Comparison of ENCODE assay signal across 1 cellular context in the genomic region with DNA sequence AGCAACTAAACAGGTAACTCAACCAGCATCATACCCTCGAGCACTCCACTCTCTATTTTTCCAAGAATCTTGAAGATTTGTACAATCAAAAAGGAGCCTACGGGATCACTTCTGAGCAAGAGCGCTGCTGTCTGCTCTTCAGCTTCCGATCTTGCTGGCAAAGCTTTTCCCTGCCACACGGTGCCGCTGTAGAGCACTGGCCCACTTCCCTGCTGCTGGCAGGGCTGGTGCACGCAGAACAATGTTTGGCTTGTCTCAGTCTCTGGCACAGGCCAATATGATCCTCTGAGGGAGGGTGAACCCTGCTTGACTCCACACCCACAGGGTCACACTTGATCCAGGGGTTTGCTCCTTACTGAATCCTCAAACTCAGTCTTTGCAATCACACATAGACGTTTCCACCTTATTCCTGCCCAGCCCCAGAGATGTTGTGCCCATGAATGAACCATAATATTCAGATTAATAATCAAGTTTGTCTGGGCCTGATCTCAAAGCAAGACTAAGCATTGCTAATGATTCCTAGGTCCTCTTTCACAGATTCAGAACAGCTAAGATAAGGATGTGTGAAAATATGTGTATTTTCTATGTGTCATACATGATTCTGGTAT.
TF ChIP-seq lines count a peak whose summit lies in the region.

No MANE protein-coding gene starts in this region.

TF ChIP-seq in WTC11, 78 proteins besides CTCF, POLR2A, EP300 and RAD21 (continued from another document):
- TF ChIP-seq, protein P1, sequence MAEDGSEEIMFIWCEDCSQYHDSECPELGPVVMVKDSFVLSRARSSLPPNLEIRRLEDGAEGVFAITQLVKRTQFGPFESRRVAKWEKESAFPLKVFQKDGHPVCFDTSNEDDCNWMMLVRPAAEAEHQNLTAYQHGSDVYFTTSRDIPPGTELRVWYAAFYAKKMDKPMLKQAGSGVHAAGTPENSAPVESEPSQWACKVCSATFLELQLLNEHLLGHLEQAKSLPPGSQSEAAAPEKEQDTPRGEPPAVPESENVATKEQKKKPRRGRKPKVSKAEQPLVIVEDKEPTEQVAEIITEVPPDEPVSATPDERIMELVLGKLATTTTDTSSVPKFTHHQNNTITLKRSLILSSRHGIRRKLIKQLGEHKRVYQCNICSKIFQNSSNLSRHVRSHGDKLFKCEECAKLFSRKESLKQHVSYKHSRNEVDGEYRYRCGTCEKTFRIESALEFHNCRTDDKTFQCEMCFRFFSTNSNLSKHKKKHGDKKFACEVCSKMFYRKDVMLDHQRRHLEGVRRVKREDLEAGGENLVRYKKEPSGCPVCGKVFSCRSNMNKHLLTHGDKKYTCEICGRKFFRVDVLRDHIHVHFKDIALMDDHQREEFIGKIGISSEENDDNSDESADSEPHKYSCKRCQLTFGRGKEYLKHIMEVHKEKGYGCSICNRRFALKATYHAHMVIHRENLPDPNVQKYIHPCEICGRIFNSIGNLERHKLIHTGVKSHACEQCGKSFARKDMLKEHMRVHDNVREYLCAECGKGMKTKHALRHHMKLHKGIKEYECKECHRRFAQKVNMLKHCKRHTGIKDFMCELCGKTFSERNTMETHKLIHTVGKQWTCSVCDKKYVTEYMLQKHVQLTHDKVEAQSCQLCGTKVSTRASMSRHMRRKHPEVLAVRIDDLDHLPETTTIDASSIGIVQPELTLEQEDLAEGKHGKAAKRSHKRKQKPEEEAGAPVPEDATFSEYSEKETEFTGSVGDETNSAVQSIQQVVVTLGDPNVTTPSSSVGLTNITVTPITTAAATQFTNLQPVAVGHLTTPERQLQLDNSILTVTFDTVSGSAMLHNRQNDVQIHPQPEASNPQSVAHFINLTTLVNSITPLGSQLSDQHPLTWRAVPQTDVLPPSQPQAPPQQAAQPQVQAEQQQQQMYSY (CRISPR knock-in tag; IDR thresholded peaks at IDR 0.05), result no peak
- TF ChIP-seq, protein P2, sequence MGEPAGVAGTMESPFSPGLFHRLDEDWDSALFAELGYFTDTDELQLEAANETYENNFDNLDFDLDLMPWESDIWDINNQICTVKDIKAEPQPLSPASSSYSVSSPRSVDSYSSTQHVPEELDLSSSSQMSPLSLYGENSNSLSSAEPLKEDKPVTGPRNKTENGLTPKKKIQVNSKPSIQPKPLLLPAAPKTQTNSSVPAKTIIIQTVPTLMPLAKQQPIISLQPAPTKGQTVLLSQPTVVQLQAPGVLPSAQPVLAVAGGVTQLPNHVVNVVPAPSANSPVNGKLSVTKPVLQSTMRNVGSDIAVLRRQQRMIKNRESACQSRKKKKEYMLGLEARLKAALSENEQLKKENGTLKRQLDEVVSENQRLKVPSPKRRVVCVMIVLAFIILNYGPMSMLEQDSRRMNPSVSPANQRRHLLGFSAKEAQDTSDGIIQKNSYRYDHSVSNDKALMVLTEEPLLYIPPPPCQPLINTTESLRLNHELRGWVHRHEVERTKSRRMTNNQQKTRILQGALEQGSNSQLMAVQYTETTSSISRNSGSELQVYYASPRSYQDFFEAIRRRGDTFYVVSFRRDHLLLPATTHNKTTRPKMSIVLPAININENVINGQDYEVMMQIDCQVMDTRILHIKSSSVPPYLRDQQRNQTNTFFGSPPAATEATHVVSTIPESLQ (CRISPR knock-in tag; IDR thresholded peaks at IDR 0.05), result no peak
- TF ChIP-seq GTF2I (CRISPR knock-in tag; conservative IDR thresholded peaks at IDR 0.05) (no peak), KAT7 (CRISPR knock-in tag; IDR thresholded peaks at IDR 0.05; ENCODE audit: borderline replicate concordance) (no peak), RELA (CRISPR knock-in tag; IDR thresholded peaks at IDR 0.05; ENCODE audit: borderline replicate concordance) (no peak), MYBL2 (CRISPR knock-in tag; IDR thresholded peaks at IDR 0.05) (no peak), HMGA2 (CRISPR knock-in tag; IDR thresholded peaks at IDR 0.05) (no peak), ZNF138 (CRISPR knock-in tag; conservative IDR thresholded peaks at IDR 0.05) (no peak), MXD4 (CRISPR knock-in tag; IDR thresholded peaks at IDR 0.05; ENCODE audit: borderline replicate concordance) (no peak), TCF7 (CRISPR knock-in tag; IDR thresholded peaks at IDR 0.05; ENCODE audit: low read depth) (no peak), TEAD4 (CRISPR knock-in tag; IDR thresholded peaks at IDR 0.05) (no peak), NFYB (CRISPR knock-in tag; conservative IDR thresholded peaks at IDR 0.05; ENCODE audit: low read depth) (no peak), HMGXB4 (CRISPR knock-in tag; IDR thresholded peaks at IDR 0.05) (no peak), PRRX2 (CRISPR knock-in tag; IDR thresholded peaks at IDR 0.05) (no peak)
- TF ChIP-seq, protein P3, sequence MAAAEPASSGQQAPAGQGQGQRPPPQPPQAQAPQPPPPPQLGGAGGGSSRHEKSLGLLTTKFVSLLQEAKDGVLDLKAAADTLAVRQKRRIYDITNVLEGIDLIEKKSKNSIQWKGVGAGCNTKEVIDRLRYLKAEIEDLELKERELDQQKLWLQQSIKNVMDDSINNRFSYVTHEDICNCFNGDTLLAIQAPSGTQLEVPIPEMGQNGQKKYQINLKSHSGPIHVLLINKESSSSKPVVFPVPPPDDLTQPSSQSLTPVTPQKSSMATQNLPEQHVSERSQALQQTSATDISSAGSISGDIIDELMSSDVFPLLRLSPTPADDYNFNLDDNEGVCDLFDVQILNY (CRISPR knock-in tag; IDR thresholded peaks at IDR 0.05), result no peak
- TF ChIP-seq, protein P4, sequence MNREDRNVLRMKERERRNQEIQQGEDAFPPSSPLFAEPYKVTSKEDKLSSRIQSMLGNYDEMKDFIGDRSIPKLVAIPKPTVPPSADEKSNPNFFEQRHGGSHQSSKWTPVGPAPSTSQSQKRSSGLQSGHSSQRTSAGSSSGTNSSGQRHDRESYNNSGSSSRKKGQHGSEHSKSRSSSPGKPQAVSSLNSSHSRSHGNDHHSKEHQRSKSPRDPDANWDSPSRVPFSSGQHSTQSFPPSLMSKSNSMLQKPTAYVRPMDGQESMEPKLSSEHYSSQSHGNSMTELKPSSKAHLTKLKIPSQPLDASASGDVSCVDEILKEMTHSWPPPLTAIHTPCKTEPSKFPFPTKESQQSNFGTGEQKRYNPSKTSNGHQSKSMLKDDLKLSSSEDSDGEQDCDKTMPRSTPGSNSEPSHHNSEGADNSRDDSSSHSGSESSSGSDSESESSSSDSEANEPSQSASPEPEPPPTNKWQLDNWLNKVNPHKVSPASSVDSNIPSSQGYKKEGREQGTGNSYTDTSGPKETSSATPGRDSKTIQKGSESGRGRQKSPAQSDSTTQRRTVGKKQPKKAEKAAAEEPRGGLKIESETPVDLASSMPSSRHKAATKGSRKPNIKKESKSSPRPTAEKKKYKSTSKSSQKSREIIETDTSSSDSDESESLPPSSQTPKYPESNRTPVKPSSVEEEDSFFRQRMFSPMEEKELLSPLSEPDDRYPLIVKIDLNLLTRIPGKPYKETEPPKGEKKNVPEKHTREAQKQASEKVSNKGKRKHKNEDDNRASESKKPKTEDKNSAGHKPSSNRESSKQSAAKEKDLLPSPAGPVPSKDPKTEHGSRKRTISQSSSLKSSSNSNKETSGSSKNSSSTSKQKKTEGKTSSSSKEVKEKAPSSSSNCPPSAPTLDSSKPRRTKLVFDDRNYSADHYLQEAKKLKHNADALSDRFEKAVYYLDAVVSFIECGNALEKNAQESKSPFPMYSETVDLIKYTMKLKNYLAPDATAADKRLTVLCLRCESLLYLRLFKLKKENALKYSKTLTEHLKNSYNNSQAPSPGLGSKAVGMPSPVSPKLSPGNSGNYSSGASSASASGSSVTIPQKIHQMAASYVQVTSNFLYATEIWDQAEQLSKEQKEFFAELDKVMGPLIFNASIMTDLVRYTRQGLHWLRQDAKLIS (CRISPR knock-in tag; IDR thresholded peaks at IDR 0.05; ENCODE audit: borderline replicate concordance), result no peak
